In the genomic region with DNA sequence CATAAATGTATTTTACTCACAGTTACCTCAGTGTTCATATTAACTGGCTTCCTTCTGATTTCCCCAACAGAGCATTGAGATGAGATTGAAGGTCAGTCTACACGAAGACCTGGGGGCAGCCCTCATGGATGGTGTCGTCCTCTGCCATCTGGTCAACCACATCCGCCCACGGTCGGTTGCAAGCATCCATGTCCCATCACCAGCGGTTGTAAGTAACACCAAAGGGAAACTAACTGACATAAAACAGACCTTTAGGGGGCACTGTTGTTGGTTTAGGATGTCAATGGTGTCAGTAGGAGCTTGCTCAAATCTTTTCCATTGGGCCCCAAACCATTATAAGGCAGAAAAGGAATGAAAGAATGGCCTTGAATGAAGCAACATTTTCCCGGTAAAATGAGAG, we compare ENCODE assay signal across 10 cellular contexts.
DNase-seq lines count a peak whose midpoint lies in the region; ATAC-seq and TF ChIP-seq lines count a peak whose summit lies in the region.
"Had no signal": no experiment of that assay in that cellular context is flagged by ENCODE, and none has a peak within 500 bp of the region (broad histone marks: within the 10 kb centered on the region; RNA-seq: fewer than 3 reads in every experiment).

No MANE protein-coding gene starts in this region.

- H3K27ac Mint-ChIP-seq in CD14-positive monocyte = no peak overlapping the region

- no peak for TF ChIP-seq RAD21 in Ishikawa (IDR thresholded peaks at IDR 0.05; ENCODE audit: low read depth)

- H3K4me3 ChIP-seq in retinal pigment epithelial cell (ENCODE audit: low read length) = no peak overlapping the region

- H3K4me1 Mint-ChIP-seq in CD14-positive monocyte = peaks cover 15% of the 10 kb centered on the region

- DNase-seq in activated CD4-positive, alpha-beta T cell treated with anti-CD3 and anti-CD28 coated beads, Interleukin-2, amount 50 U/mL, for 48 hours = peak; percentile 21 to 40
- no peak for DNase-seq in activated CD4-positive, alpha-beta T cell treated with anti-CD3 and anti-CD28 coated beads for 4 hours
- DNase-seq in amniotic epithelial cell (ENCODE audit: low read depth) (peak; percentile 9), retinal pigment epithelial cell (ENCODE audit: low read depth) (no peak), NOMO-1 (lab: John Stamatoyannopoulos, UW; ENCODE audit: unreplicated experiment in 2 of 2) (no peak), CD14-positive monocyte (ENCODE audit: low spot score) (no peak)
- DNase-seq: NCI-H1048 had no signal

- no peak for ATAC-seq in HG03378 (IDR thresholded peaks at IDR 0.05; ENCODE audit: unreplicated experiment)
- ATAC-seq: activated CD4-positive, CD25-positive, alpha-beta regulatory T cell treated with anti-CD3 and anti-CD28 coated beads, Interleukin-2, amount 50 U/mL, for 24 hours had no signal

- TF ChIP-seq EP300 in Ishikawa (IDR thresholded peaks at IDR 0.05; ENCODE audit: borderline replicate concordance) = no peak

- peaks cover 0 to 3% (median 0%) of the 10 kb centered on the region in 7 donors for H3K9me3 Mint-ChIP-seq in CD14-positive monocyte

- peaks cover 0 to 1% (median 0%) of the 10 kb centered on the region in 3 donors for H3K27me3 Mint-ChIP-seq in CD14-positive monocyte (ENCODE audit: low read depth in 3 of 3)

- TF ChIP-seq CTCF in retinal pigment epithelial cell (conservative IDR thresholded peaks at IDR 0.05; ENCODE audit: low read depth, low read length) (peak; percentile 29), CD14-positive monocyte (IDR thresholded peaks at IDR 0.05) (no peak)

- H3K36me3 Mint-ChIP-seq in CD14-positive monocyte = peaks cover 60 to 68% of the 10 kb centered on the region in 2 donors

- intact Hi-C loops in CD14-positive monocyte (cut with micrococcal nuclease) = loop anchor here in 1 of 2 donors (10.0 kb wide), 1 partner anchor 234 kb away; no protein-coding TSS in a partner anchor

- H3K4me3 Mint-ChIP-seq in CD14-positive monocyte = no peak overlapping the region

TF ChIP-seq in Ishikawa, 13 proteins besides CTCF, POLR2A, EP300 and RAD21:
- TF ChIP-seq EGR1 (IDR thresholded peaks at IDR 0.05) (peak; percentile 25; the same call in 1 of the 2 replicates), FOXM1 (IDR thresholded peaks at IDR 0.05; ENCODE audit: borderline replicate concordance, low read depth) (no peak)

Comparison
In these comparisons a context has a peak if more than half of its experiments do, and no peak if none do; other contexts are left out.
1. DNase-seq: peak in activated CD4-positive, alpha-beta T cell treated with anti-CD3 and anti-CD28 coated beads, Interleukin-2, amount 50 U/mL, for 48 hours (2 of 2) and amniotic epithelial cell (single experiment); none in activated CD4-positive, alpha-beta T cell treated with anti-CD3 and anti-CD28 coated beads for 4 hours (0 of 2), retinal pigment epithelial cell (single experiment), NOMO-1 (0 of 2) and CD14-positive monocyte (single experiment).